In the genomic region with DNA sequence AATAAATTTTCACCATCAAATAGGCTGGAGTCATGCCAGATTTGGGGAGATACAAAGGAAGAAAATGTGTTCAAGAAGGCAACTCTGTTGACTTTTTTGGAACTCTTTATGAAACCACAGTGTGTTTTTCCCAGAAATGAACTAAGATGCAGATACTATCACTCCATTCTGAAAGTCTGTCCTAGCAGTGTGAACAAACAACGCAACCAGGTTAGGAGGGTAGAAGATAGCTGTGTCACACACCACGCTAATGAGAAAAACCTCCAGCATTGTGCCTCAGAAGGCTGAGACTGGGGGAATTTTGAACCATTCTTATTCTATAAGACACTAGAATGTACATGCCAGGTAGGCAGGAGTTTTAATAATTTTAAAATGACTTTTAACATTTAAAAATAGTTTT, we compare ENCODE assay signal across 19 cellular contexts. TPM values are rescaled to one million over a fixed set of nuclear protein-coding genes. Genes with fewer than 3 reads are reported as not detected.
DNase-seq lines count a peak whose midpoint lies in the region; ATAC-seq and TF ChIP-seq lines count a peak whose summit lies in the region.
"Had no signal": no experiment of that assay in that cellular context is flagged by ENCODE, and none has a peak within 500 bp of the region (broad histone marks: within the 10 kb centered on the region; RNA-seq: fewer than 3 reads in every experiment).

No MANE protein-coding gene starts in this region.

- no peak overlapping the region for H3K4me3 ChIP-seq in DND-41 (ENCODE audit: low read depth in 1 of 2, low read length in 2 of 2)

- H4K20me1 ChIP-seq in DND-41 (ENCODE audit: insufficient read depth, low read length) = no peaks in the 10 kb centered on the region

- peaks cover 1% of the 10 kb centered on the region for H3K36me3 Mint-ChIP-seq in activated CD8-positive, alpha-beta memory T cell treated with anti-CD3 and anti-CD28 coated beads, Interleukin-2, amount 10 ng/mL, durations not matched to agents 7 days and 5 days
- peaks cover 5% of the 10 kb centered on the region for H3K36me3 Mint-ChIP-seq in T-helper 2 cell treated with Interferon-gamma antibody and Interleukin-4, amounts not matched to agents 5 μg/mL and 100 μg/mL, for 36 hours (ENCODE audit: low read depth)
- H3K36me3 Mint-ChIP-seq in stimulated activated effector memory CD8-positive, alpha-beta T cell treated with anti-CD3 and anti-CD28 coated beads, Interleukin-12 subunit alpha, Interleukin-12 subunit beta, amount 100 ng/mL, for 72 hours = no peaks in the 10 kb centered on the region
- H3K36me3 Mint-ChIP-seq: CD4-positive, alpha-beta memory T cell had no signal

- peak overlapping the region; percentile 30; the same call in 1 of the 2 replicates for H3K4me2 ChIP-seq in DND-41 (ENCODE audit: insufficient read depth, low read length)

- H3K9me3 Mint-ChIP-seq in activated CD8-positive, alpha-beta memory T cell treated with anti-CD3 and anti-CD28 coated beads, Interleukin-2, amount 10 ng/mL, durations not matched to agents 7 days and 5 days (ENCODE audit: low read depth) = no peaks in the 10 kb centered on the region
- H3K9me3 Mint-ChIP-seq in T-helper 2 cell treated with Interferon-gamma antibody and Interleukin-4, amounts not matched to agents 5 μg/mL and 100 μg/mL, for 36 hours = no peaks in the 10 kb centered on the region
- no peaks in the 10 kb centered on the region for H3K9me3 Mint-ChIP-seq in stimulated activated effector memory CD8-positive, alpha-beta T cell treated with anti-CD3 and anti-CD28 coated beads, Interleukin-12 subunit alpha, Interleukin-12 subunit beta, amount 100 ng/mL, for 72 hours

- no peak overlapping the region for H3K9ac ChIP-seq in DND-41 (ENCODE audit: low read depth, low read length)

- DNase-seq in activated CD8-positive, alpha-beta memory T cell treated with anti-CD3 and anti-CD28 coated beads, Interleukin-2, amount 10 ng/mL, durations not matched to agents 7 days and 5 days = no peak
- no peak for DNase-seq in activated CD8-positive, alpha-beta memory T cell treated with anti-CD3 and anti-CD28 coated beads for 24 hours
- peak; percentile 35 for DNase-seq in DND-41
- peak; percentile 28 for DNase-seq in T-helper 2 cell treated with Interferon-gamma antibody and Interleukin-4, amounts not matched to agents 5 μg/mL and 100 μg/mL, for 36 hours (ENCODE audit: low spot score)
- DNase-seq in stimulated activated effector memory CD8-positive, alpha-beta T cell treated with anti-CD3 and anti-CD28 coated beads, Interleukin-12 subunit alpha, Interleukin-12 subunit beta, amount 100 ng/mL, for 72 hours (ENCODE audit: low spot score in 2 of 2) = no peak
- DNase-seq in KBM-7 = no peak
- DNase-seq: C1 segment of cervical spinal cord; CD4-positive, alpha-beta memory T cell; COR-L47; DMS53; KG1; MM.1S; NCI-H2029; NCI-H446; NCI-H526; SHP77 treated with DMSO at 0.1 percent for 48 hours had no signal

- no peaks in the 10 kb centered on the region for H3K27me3 Mint-ChIP-seq in activated CD8-positive, alpha-beta memory T cell treated with anti-CD3 and anti-CD28 coated beads, Interleukin-2, amount 10 ng/mL, durations not matched to agents 7 days and 5 days
- H3K27me3 Mint-ChIP-seq in T-helper 2 cell treated with Interferon-gamma antibody and Interleukin-4, amounts not matched to agents 5 μg/mL and 100 μg/mL, for 36 hours (ENCODE audit: low read depth) = no peaks in the 10 kb centered on the region
- H3K27me3 Mint-ChIP-seq: CD4-positive, alpha-beta memory T cell had no signal

- in situ Hi-C loops in KBM-7 (cut with MboI; ENCODE audit: low pct_unique_long_range_greater_than_20kb, low sequenced_read_pairs) = no loop called here

- H3K27ac ChIP-seq in DND-41 (ENCODE audit: low read length) = peak overlapping the region; percentile 52; the same call in 1 of the 2 replicates

- peaks cover 31% of the 10 kb centered on the region for H3K4me1 Mint-ChIP-seq in activated CD8-positive, alpha-beta memory T cell treated with anti-CD3 and anti-CD28 coated beads, Interleukin-2, amount 10 ng/mL, durations not matched to agents 7 days and 5 days
- H3K4me1 Mint-ChIP-seq in T-helper 2 cell treated with Interferon-gamma antibody and Interleukin-4, amounts not matched to agents 5 μg/mL and 100 μg/mL, for 36 hours (ENCODE audit: low read depth) = peaks cover 30% of the 10 kb centered on the region
- H3K4me1 Mint-ChIP-seq in stimulated activated effector memory CD8-positive, alpha-beta T cell treated with anti-CD3 and anti-CD28 coated beads, Interleukin-12 subunit alpha, Interleukin-12 subunit beta, amount 100 ng/mL, for 72 hours = no peaks in the 10 kb centered on the region
- H3K4me1 Mint-ChIP-seq: CD4-positive, alpha-beta memory T cell had no signal

- no peak overlapping the region for H3K4me3 Mint-ChIP-seq in activated CD8-positive, alpha-beta memory T cell treated with anti-CD3 and anti-CD28 coated beads, Interleukin-2, amount 10 ng/mL, durations not matched to agents 7 days and 5 days
- peak overlapping the region; percentile 40 for H3K4me3 Mint-ChIP-seq in T-helper 2 cell treated with Interferon-gamma antibody and Interleukin-4, amounts not matched to agents 5 μg/mL and 100 μg/mL, for 36 hours
- H3K4me3 Mint-ChIP-seq in stimulated activated effector memory CD8-positive, alpha-beta T cell treated with anti-CD3 and anti-CD28 coated beads, Interleukin-12 subunit alpha, Interleukin-12 subunit beta, amount 100 ng/mL, for 72 hours = no peak overlapping the region
- H3K4me3 Mint-ChIP-seq: CD4-positive, alpha-beta memory T cell had no signal

- peak; percentile 82 for ATAC-seq in activated CD8-positive, alpha-beta memory T cell treated with anti-CD3 and anti-CD28 coated beads, Interleukin-2, amount 10 ng/mL, durations not matched to agents 7 days and 5 days
- peak; percentile 88 for ATAC-seq in DND-41 (ENCODE audit: insufficient read depth, low read depth)
- peak; percentile 83 for ATAC-seq in stimulated activated effector memory CD8-positive, alpha-beta T cell treated with anti-CD3 and anti-CD28 coated beads, Interleukin-12 subunit alpha, Interleukin-12 subunit beta, amount 100 ng/mL, for 72 hours
- no peak for ATAC-seq in HG02884 (IDR thresholded peaks at IDR 0.05; ENCODE audit: unreplicated experiment)

- H3K27ac Mint-ChIP-seq in activated CD8-positive, alpha-beta memory T cell treated with anti-CD3 and anti-CD28 coated beads, Interleukin-2, amount 10 ng/mL, durations not matched to agents 7 days and 5 days = peak overlapping the region; percentile 61
- peak overlapping the region; percentile 60 for H3K27ac Mint-ChIP-seq in T-helper 2 cell treated with Interferon-gamma antibody and Interleukin-4, amounts not matched to agents 5 μg/mL and 100 μg/mL, for 36 hours
- H3K27ac Mint-ChIP-seq in stimulated activated effector memory CD8-positive, alpha-beta T cell treated with anti-CD3 and anti-CD28 coated beads, Interleukin-12 subunit alpha, Interleukin-12 subunit beta, amount 100 ng/mL, for 72 hours = no peak overlapping the region

- no peak for TF ChIP-seq CTCF in DND-41 (IDR thresholded peaks at IDR 0.05; ENCODE audit: borderline replicate concordance, extremely low read depth, low read length, poor library complexity, severe bottlenecking)

- CTCF ChIA-PET in activated CD8-positive, alpha-beta memory T cell treated with anti-CD3 and anti-CD28 coated beads, Interleukin-2, amount 10 ng/mL, durations not matched to agents 7 days and 5 days (lab: Charles Lee) = interaction anchor here (1.2 kb wide), 1 partner anchor 14 kb away, joined by 4 read pairs; no protein-coding TSS in a partner anchor

- H3K9me3 ChIP-seq in DND-41 (ENCODE audit: insufficient read depth, low read length, severe bottlenecking) = no peaks in the 10 kb centered on the region

- H3K36me3 ChIP-seq in DND-41 (ENCODE audit: insufficient read depth, low read length) = no peaks in the 10 kb centered on the region

- 0 out of 2 replicates have a peak overlapping the region, but pooled peaks have one; percentile 60 for H2AFZ ChIP-seq in DND-41 (ENCODE audit: low read depth, low read length)

- H3K79me2 ChIP-seq in DND-41 (ENCODE audit: insufficient read depth, low read length) = no peaks in the 10 kb centered on the region

- H3K27me3 ChIP-seq in DND-41 (ENCODE audit: insufficient read depth, low read length, poor library complexity) = no peaks in the 10 kb centered on the region

- peaks cover 21% of the 10 kb centered on the region for H3K4me1 ChIP-seq in DND-41 (ENCODE audit: insufficient read depth, low read length)

RNA-seq across cellular contexts. Expression of a gene that starts 15.9 kb away (rescaled TPM):
- total RNA-seq in activated CD8-positive, alpha-beta memory T cell treated with anti-CD3 and anti-CD28 coated beads, Interleukin-2, amount 10 ng/mL, durations not matched to agents 7 days and 5 days = not detected
- total RNA-seq: A673; CD4-positive, alpha-beta memory T cell had no signal

RNA-seq across cellular contexts. Expression of a gene that starts 16.2 kb away (rescaled TPM):
- under 1 TPM in 1 of 2 experiments, not detected in 1; 0.06 TPM for total RNA-seq in activated CD8-positive, alpha-beta memory T cell treated with anti-CD3 and anti-CD28 coated beads, Interleukin-2, amount 10 ng/mL, durations not matched to agents 7 days and 5 days
- total RNA-seq: A673; CD4-positive, alpha-beta memory T cell; HT1080 had no signal

Comparison
In these comparisons a context has a peak if more than half of its experiments do, and no peak if none do; other contexts are left out.
1. DNase-seq: peak in DND-41 (single experiment) and T-helper 2 cell treated with Interferon-gamma antibody and Interleukin-4, amounts not matched to agents 5 μg/mL and 100 μg/mL, for 36 hours (single experiment); none in activated CD8-positive, alpha-beta memory T cell treated with anti-CD3 and anti-CD28 coated beads, Interleukin-2, amount 10 ng/mL, durations not matched to agents 7 days and 5 days (single experiment), activated CD8-positive, alpha-beta memory T cell treated with anti-CD3 and anti-CD28 coated beads for 24 hours (single experiment), stimulated activated effector memory CD8-positive, alpha-beta T cell treated with anti-CD3 and anti-CD28 coated beads, Interleukin-12 subunit alpha, Interleukin-12 subunit beta, amount 100 ng/mL, for 72 hours (0 of 2) and KBM-7 (single experiment).